Comparison of ENCODE assay signal across 1 cellular context in genomic region chr16:30986129-30986991, GRCh38.
A peak's percentile ranks its signal among the peaks of the same experiment; 100 is the strongest.
TF ChIP-seq lines count a peak whose summit lies in the region.

No MANE protein-coding gene starts in this region.

TF ChIP-seq in HepG2, 621 proteins besides CTCF, POLR2A, EP300 and RAD21 (continued from another document):
- TF ChIP-seq PBX3 (CRISPR knock-in tag; IDR thresholded peaks at IDR 0.05; ENCODE audit: borderline replicate concordance) (no peak), BCL6 (CRISPR knock-in tag; IDR thresholded peaks at IDR 0.05) (no peak), ZBTB7A (CRISPR knock-in tag; IDR thresholded peaks at IDR 0.05) (no peak), AKAP8 (CRISPR knock-in tag; IDR thresholded peaks at IDR 0.05) (peak; percentile 23), ZNF879 (CRISPR knock-in tag; IDR thresholded peaks at IDR 0.05) (no peak), ZNF274 (CRISPR knock-in tag; IDR thresholded peaks at IDR 0.05) (no peak), FOXA3 (CRISPR knock-in tag; IDR thresholded peaks at IDR 0.05) (peak; percentile 21; the same call in 1 of the 2 replicates), EHMT2 (IDR thresholded peaks at IDR 0.05; ENCODE audit: borderline replicate concordance, low read depth, low read length) (no peak), RXRB (CRISPR knock-in tag; IDR thresholded peaks at IDR 0.05; ENCODE audit: borderline replicate concordance) (peak; percentile 78), ZC3H13 (CRISPR knock-in tag; IDR thresholded peaks at IDR 0.05) (no peak), ZNF850 (CRISPR knock-in tag; conservative IDR thresholded peaks at IDR 0.05) (no peak), GATAD1 (CRISPR knock-in tag; IDR thresholded peaks at IDR 0.05) (no peak), PREB (CRISPR knock-in tag; IDR thresholded peaks at IDR 0.05) (no peak), IRX3 (CRISPR knock-in tag; IDR thresholded peaks at IDR 0.05; ENCODE audit: borderline replicate concordance, low read depth) (no peak), NRL (CRISPR knock-in tag; IDR thresholded peaks at IDR 0.05; ENCODE audit: borderline replicate concordance) (peak; percentile 12; the same call in 1 of the 2 replicates), SKI (IDR thresholded peaks at IDR 0.05; ENCODE audit: partially characterized antibody) (peak; percentile 42), ZBTB38 (CRISPR knock-in tag; IDR thresholded peaks at IDR 0.05) (peak; percentile 6; the same call in 1 of the 2 replicates), AGO2 (optimal IDR thresholded peaks at IDR 0.05; ENCODE audit: low read depth, low read length) (peak; percentile 39), GABPA (IDR thresholded peaks at IDR 0.05; ENCODE audit: low read depth, low read length) (no peak), GABPA (CRISPR knock-in tag; IDR thresholded peaks at IDR 0.05; ENCODE audit: low read depth) (no peak), HMG20A (CRISPR knock-in tag; IDR thresholded peaks at IDR 0.05; ENCODE audit: borderline replicate concordance) (no peak), BORCS8-MEF2B (CRISPR knock-in tag; IDR thresholded peaks at IDR 0.05) (0 out of 2 replicates have a peak, but pooled peaks have one; percentile 1), ZNF280B (CRISPR knock-in tag; IDR thresholded peaks at IDR 0.05; ENCODE audit: borderline replicate concordance) (no peak), MLLT10 (CRISPR knock-in tag; IDR thresholded peaks at IDR 0.05) (no peak), ZKSCAN8 (CRISPR knock-in tag; IDR thresholded peaks at IDR 0.05; ENCODE audit: borderline replicate concordance) (no peak), ZNF589 (CRISPR knock-in tag; conservative IDR thresholded peaks at IDR 0.05) (no peak), ZSCAN25 (CRISPR knock-in tag; IDR thresholded peaks at IDR 0.05) (no peak), ZFAT (CRISPR knock-in tag; conservative IDR thresholded peaks at IDR 0.05) (no peak), ZNF451 (CRISPR knock-in tag; IDR thresholded peaks at IDR 0.05) (peak; percentile 44; the same call in 1 of the 2 replicates), NR2C2 (CRISPR knock-in tag; IDR thresholded peaks at IDR 0.05; ENCODE audit: borderline replicate concordance) (0 out of 2 replicates have a peak, but pooled peaks have one; percentile 9), ZNF788 (CRISPR knock-in tag; IDR thresholded peaks at IDR 0.05; ENCODE audit: borderline replicate concordance) (peak; percentile 59; the same call in 1 of the 2 replicates), ZNF556 (CRISPR knock-in tag; IDR thresholded peaks at IDR 0.05; ENCODE audit: borderline replicate concordance) (no peak)
- TF ChIP-seq, protein P1, sequence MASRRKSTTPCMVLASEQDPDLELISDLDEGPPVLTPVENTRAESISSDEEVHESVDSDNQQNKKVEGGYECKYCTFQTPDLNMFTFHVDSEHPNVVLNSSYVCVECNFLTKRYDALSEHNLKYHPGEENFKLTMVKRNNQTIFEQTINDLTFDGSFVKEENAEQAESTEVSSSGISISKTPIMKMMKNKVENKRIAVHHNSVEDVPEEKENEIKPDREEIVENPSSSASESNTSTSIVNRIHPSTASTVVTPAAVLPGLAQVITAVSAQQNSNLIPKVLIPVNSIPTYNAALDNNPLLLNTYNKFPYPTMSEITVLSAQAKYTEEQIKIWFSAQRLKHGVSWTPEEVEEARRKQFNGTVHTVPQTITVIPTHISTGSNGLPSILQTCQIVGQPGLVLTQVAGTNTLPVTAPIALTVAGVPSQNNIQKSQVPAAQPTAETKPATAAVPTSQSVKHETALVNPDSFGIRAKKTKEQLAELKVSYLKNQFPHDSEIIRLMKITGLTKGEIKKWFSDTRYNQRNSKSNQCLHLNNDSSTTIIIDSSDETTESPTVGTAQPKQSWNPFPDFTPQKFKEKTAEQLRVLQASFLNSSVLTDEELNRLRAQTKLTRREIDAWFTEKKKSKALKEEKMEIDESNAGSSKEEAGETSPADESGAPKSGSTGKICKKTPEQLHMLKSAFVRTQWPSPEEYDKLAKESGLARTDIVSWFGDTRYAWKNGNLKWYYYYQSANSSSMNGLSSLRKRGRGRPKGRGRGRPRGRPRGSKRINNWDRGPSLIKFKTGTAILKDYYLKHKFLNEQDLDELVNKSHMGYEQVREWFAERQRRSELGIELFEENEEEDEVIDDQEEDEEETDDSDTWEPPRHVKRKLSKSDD (CRISPR knock-in tag; IDR thresholded peaks at IDR 0.05; ENCODE audit: low read depth) = no peak
- TF ChIP-seq, protein P2, sequence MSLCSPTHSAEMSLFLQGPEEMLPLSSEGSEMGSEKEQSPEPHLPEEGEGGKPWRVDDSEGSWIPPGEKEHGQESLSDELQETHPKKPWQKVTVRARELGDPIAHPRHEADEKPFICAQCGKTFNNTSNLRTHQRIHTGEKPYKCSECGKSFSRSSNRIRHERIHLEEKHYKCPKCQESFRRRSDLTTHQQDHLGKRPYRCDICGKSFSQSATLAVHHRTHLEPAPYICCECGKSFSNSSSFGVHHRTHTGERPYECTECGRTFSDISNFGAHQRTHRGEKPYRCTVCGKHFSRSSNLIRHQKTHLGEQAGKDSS (CRISPR knock-in tag; IDR thresholded peaks at IDR 0.05; ENCODE audit: borderline replicate concordance, low read depth) = no peak; the same call in 1 of the 2 replicates
